2 cellular contexts compared by ENCODE assay signal in the genomic region with DNA sequence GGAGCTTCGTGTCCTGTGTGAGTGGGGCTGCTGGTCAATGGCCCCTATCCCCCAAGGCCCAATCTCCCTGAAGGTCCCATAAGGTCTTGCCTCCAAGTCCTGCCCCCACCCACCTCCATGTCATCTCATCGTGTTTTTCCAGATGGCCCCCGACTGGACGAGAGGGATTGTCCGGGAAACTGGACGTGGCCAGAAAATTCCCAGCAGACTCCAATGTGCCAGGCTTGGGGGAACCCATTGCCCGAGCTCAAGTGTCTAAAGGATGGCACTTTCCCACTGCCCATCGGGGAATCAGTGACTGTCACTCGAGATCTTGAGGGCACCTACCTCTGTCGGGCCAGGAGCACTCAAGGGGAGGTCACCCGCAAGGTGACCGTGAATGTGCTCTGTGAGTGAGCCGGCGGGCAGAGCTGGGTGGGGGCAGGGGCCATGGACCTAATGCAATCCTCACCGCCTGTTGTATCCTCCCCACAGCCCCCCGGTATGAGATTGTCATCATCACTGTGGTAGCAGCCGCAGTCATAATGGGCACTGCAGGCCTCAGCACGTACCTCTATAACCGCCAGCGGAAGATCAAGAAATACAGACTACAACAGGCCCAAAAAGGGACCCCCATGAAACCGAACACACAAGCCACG.
TF ChIP-seq lines count a peak whose summit lies in the region.

No MANE protein-coding gene starts in this region.

TF ChIP-seq in HepG2, 621 proteins besides CTCF, POLR2A, EP300 and RAD21:
- TF ChIP-seq, protein P1, sequence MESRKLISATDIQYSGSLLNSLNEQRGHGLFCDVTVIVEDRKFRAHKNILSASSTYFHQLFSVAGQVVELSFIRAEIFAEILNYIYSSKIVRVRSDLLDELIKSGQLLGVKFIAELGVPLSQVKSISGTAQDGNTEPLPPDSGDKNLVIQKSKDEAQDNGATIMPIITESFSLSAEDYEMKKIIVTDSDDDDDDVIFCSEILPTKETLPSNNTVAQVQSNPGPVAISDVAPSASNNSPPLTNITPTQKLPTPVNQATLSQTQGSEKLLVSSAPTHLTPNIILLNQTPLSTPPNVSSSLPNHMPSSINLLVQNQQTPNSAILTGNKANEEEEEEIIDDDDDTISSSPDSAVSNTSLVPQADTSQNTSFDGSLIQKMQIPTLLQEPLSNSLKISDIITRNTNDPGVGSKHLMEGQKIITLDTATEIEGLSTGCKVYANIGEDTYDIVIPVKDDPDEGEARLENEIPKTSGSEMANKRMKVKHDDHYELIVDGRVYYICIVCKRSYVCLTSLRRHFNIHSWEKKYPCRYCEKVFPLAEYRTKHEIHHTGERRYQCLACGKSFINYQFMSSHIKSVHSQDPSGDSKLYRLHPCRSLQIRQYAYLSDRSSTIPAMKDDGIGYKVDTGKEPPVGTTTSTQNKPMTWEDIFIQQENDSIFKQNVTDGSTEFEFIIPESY (CRISPR knock-in tag; IDR thresholded peaks at IDR 0.05) = 0 out of 2 replicates have a peak, but pooled peaks have one; percentile 29
- TF ChIP-seq CENPT (CRISPR knock-in tag; IDR thresholded peaks at IDR 0.05; ENCODE audit: low read depth) = no peak

TF ChIP-seq in HEK293T, 16 proteins besides CTCF, POLR2A, EP300 and RAD21:
- no peak for TF ChIP-seq HDGF (IDR thresholded peaks at IDR 0.05; ENCODE audit: borderline replicate concordance)
- no peak for TF ChIP-seq ELF4 (IDR thresholded peaks at IDR 0.05)
- no peak for TF ChIP-seq ARNT (IDR thresholded peaks at IDR 0.05)
- no peak for TF ChIP-seq CTBP1 (IDR thresholded peaks at IDR 0.05; ENCODE audit: borderline replicate concordance)
- no peak for TF ChIP-seq L3MBTL2 (conservative IDR thresholded peaks at IDR 0.05)
- no peak for TF ChIP-seq FOXA1 (IDR thresholded peaks at IDR 0.05)
- no peak for TF ChIP-seq SUZ12 (IDR thresholded peaks at IDR 0.05)
- no peak for TF ChIP-seq LEF1 (IDR thresholded peaks at IDR 0.05; ENCODE audit: borderline replicate concordance)
- TF ChIP-seq SP1 (IDR thresholded peaks at IDR 0.05) = no peak
- no peak for TF ChIP-seq TARDBP (IDR thresholded peaks at IDR 0.05)
- no peak for TF ChIP-seq ZNF384 (IDR thresholded peaks at IDR 0.05)
- no peak for TF ChIP-seq FOXM1 (IDR thresholded peaks at IDR 0.05; ENCODE audit: borderline replicate concordance)
- no peak for TF ChIP-seq FOXK2 (IDR thresholded peaks at IDR 0.05)
- TF ChIP-seq, protein P2, sequence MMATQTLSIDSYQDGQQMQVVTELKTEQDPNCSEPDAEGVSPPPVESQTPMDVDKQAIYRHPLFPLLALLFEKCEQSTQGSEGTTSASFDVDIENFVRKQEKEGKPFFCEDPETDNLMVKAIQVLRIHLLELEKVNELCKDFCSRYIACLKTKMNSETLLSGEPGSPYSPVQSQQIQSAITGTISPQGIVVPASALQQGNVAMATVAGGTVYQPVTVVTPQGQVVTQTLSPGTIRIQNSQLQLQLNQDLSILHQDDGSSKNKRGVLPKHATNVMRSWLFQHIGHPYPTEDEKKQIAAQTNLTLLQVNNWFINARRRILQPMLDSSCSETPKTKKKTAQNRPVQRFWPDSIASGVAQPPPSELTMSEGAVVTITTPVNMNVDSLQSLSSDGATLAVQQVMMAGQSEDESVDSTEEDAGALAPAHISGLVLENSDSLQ (IDR thresholded peaks at IDR 0.05) = no peak
- TF ChIP-seq BHLHE40 (IDR thresholded peaks at IDR 0.05; ENCODE audit: borderline replicate concordance) = no peak
- TF ChIP-seq NFRKB (IDR thresholded peaks at IDR 0.05) = no peak
